Comparison of ENCODE assay signal across 10 cellular contexts in genomic region chr11:123064268-123064657, GRCh38. TPM values are rescaled to one million over a fixed set of nuclear protein-coding genes. Genes with fewer than 3 reads are reported as not detected.
DNase-seq lines count a peak whose midpoint lies in the region; ATAC-seq and TF ChIP-seq lines count a peak whose summit lies in the region.
"Had no signal": no experiment of that assay in that cellular context is flagged by ENCODE, and none has a peak within 500 bp of the region (broad histone marks: within the 10 kb centered on the region; RNA-seq: fewer than 3 reads in every experiment).

No MANE protein-coding gene starts in this region.

- H3K27me3 ChIP-seq in iPS-18a (ENCODE audit: control insufficient read depth, insufficient read depth, low read length): no peaks in the 10 kb centered on the region

- no peaks in the 10 kb centered on the region for H3K9me3 ChIP-seq in iPS-18a (ENCODE audit: control insufficient read depth, low read depth, low read length)

- peaks cover 16% of the 10 kb centered on the region for H3K4me1 ChIP-seq in iPS-18a (ENCODE audit: control insufficient read depth, low read depth, low read length)

- H3K4me3 Mint-ChIP-seq in activated B cell treated with CpG ODN at 0.5 μM for 24 hours: peak overlapping the region; percentile 97
- H3K4me3 Mint-ChIP-seq in stimulated activated effector memory CD8-positive, alpha-beta T cell treated with anti-CD3 and anti-CD28 coated beads, Interleukin-12 subunit alpha, Interleukin-12 subunit beta, amount 100 ng/mL, for 72 hours: peak overlapping the region; percentile 98

- peak overlapping the region; percentile 100 for H3K27ac Mint-ChIP-seq in activated B cell treated with CpG ODN at 0.5 μM for 24 hours
- peak overlapping the region; percentile 100 for H3K27ac Mint-ChIP-seq in stimulated activated effector memory CD8-positive, alpha-beta T cell treated with anti-CD3 and anti-CD28 coated beads, Interleukin-12 subunit alpha, Interleukin-12 subunit beta, amount 100 ng/mL, for 72 hours

- H3K27ac ChIP-seq in iPS-18a (ENCODE audit: low read length): no peak overlapping the region

- POLR2A ChIA-PET in activated B cell treated with CpG ODN at 0.5 μM for 24 hours (lab: Charles Lee): interaction anchor here (1.1 to 1.2 kb wide), 2 partner anchors 8 to 10 kb away, joined by 4 to 5 read pairs; no protein-coding TSS in a partner anchor

- peak overlapping the region; percentile 98 for H3K4me3 ChIP-seq in iPS-18a (ENCODE audit: low read length)

- CTCF ChIA-PET in activated B cell treated with CpG ODN at 0.5 μM for 24 hours (lab: Charles Lee): interaction anchor here (1.2 to 1.6 kb wide), 2 partner anchors 10 to 42 kb away, joined by 4 to 7 read pairs; no protein-coding TSS in a partner anchor

- peaks cover 42% of the 10 kb centered on the region for H3K36me3 Mint-ChIP-seq in activated B cell treated with CpG ODN at 0.5 μM for 24 hours (ENCODE audit: low read depth)
- H3K36me3 Mint-ChIP-seq in stimulated activated effector memory CD8-positive, alpha-beta T cell treated with anti-CD3 and anti-CD28 coated beads, Interleukin-12 subunit alpha, Interleukin-12 subunit beta, amount 100 ng/mL, for 72 hours: peaks cover 53% of the 10 kb centered on the region

- peak overlapping the region; percentile 99 for H3K9ac ChIP-seq in iPS-18a (ENCODE audit: low read length)

- TF ChIP-seq CTCF in activated B cell treated with CpG ODN at 0.5 μM for 24 hours (IDR thresholded peaks at IDR 0.05): no peak

- H3K9me3 Mint-ChIP-seq in activated B cell treated with CpG ODN at 0.5 μM for 24 hours: no peaks in the 10 kb centered on the region
- no peaks in the 10 kb centered on the region for H3K9me3 Mint-ChIP-seq in stimulated activated effector memory CD8-positive, alpha-beta T cell treated with anti-CD3 and anti-CD28 coated beads, Interleukin-12 subunit alpha, Interleukin-12 subunit beta, amount 100 ng/mL, for 72 hours

- peak; percentile 54 for DNase-seq in DMS79 treated with DMSO at 0.1 percent for 48 hours (lab: John Stamatoyannopoulos, UW)
- no peak for DNase-seq in DMS79 (lab: John Stamatoyannopoulos, UW)
- DNase-seq in activated B cell treated with CpG ODN at 0.5 μM for 24 hours: no peak
- DNase-seq in stimulated activated effector memory CD8-positive, alpha-beta T cell treated with anti-CD3 and anti-CD28 coated beads, Interleukin-12 subunit alpha, Interleukin-12 subunit beta, amount 100 ng/mL, for 72 hours (ENCODE audit: low spot score in 2 of 2): no peak
- DNase-seq in NCI-H1436 treated with DMSO at 0.1 percent for 48 hours (lab: John Stamatoyannopoulos, UW): no peak
- DNase-seq: 8988T, NCI-H2081 had no signal

- ATAC-seq in activated B cell treated with CpG ODN at 0.5 μM for 24 hours (ENCODE audit: low read depth) (no peak), HG02973 (IDR thresholded peaks at IDR 0.05; ENCODE audit: unreplicated experiment) (no peak), HG03469 (IDR thresholded peaks at IDR 0.05; ENCODE audit: unreplicated experiment) (no peak)
- ATAC-seq in stimulated activated effector memory CD8-positive, alpha-beta T cell treated with anti-CD3 and anti-CD28 coated beads, Interleukin-12 subunit alpha, Interleukin-12 subunit beta, amount 100 ng/mL, for 72 hours: no peak

- H3K27me3 Mint-ChIP-seq in activated B cell treated with CpG ODN at 0.5 μM for 24 hours: no peaks in the 10 kb centered on the region

- peaks cover 19% of the 10 kb centered on the region for H3K36me3 ChIP-seq in iPS-18a (ENCODE audit: control insufficient read depth, low read depth, low read length)

- H3K4me1 Mint-ChIP-seq in activated B cell treated with CpG ODN at 0.5 μM for 24 hours: peaks cover 64% of the 10 kb centered on the region
- peaks cover 47% of the 10 kb centered on the region for H3K4me1 Mint-ChIP-seq in stimulated activated effector memory CD8-positive, alpha-beta T cell treated with anti-CD3 and anti-CD28 coated beads, Interleukin-12 subunit alpha, Interleukin-12 subunit beta, amount 100 ng/mL, for 72 hours

- intact Hi-C loops in activated B cell treated with CpG ODN at 0.5 μM for 24 hours (cut with micrococcal nuclease): loop anchor here (5.0 to 10.0 kb wide), 4 partner anchors 349 to 1683 kb away; partner anchors contain the start of genes SORL1, SORL1-AS1 and UBASH3B

RNA-seq across cellular contexts. Expression of gene HSPA8, which starts 2.3 kb away (rescaled TPM):
- 1,278 and 1,380 TPM in 2 replicates for total RNA-seq in activated B cell treated with CpG ODN at 0.5 μM for 24 hours
